ENCODE assay signal across 8 cellular contexts in genomic region chr1:39204441-39205081, GRCh38. TPM values are rescaled to one million over a fixed set of nuclear protein-coding genes. Genes with fewer than 3 reads are reported as not detected.
DNase-seq lines count a peak whose midpoint lies in the region; ATAC-seq and TF ChIP-seq lines count a peak whose summit lies in the region.

Gene MACF1, plus strand, starts transcription at chr1:39204695. Its CDS starts 328 bp downstream, at chr1:39205023.

- H3K27ac Mint-ChIP-seq in activated CD8-positive, alpha-beta T cell treated with anti-CD3 and anti-CD28 coated beads, Interleukin-2, amount 10 ng/mL, durations not matched to agents 7 days and 5 days, result peak within 1 kb of the TSS; percentile 93

- H3K27me3 ChIP-seq in testis, result no peaks in the 10 kb centered on the region

- peak in 2 of 3 experiments; percentile 22 to 57 for TF ChIP-seq CTCF in testis (IDR thresholded peaks at IDR 0.05)

- H3K4me1 Mint-ChIP-seq in activated CD8-positive, alpha-beta T cell treated with anti-CD3 and anti-CD28 coated beads, Interleukin-2, amount 10 ng/mL, durations not matched to agents 7 days and 5 days (ENCODE audit: low read depth), result peaks cover 53% of the 10 kb centered on the region

- peaks cover 10% of the 10 kb centered on the region for H3K36me3 Mint-ChIP-seq in activated CD8-positive, alpha-beta T cell treated with anti-CD3 and anti-CD28 coated beads, Interleukin-2, amount 10 ng/mL, durations not matched to agents 7 days and 5 days (ENCODE audit: low read depth)

- CTCF ChIA-PET in activated CD8-positive, alpha-beta T cell treated with anti-CD3 and anti-CD28 coated beads, Interleukin-2, amount 10 ng/mL, durations not matched to agents 7 days and 5 days (lab: Charles Lee), result interaction anchor here (0.7 to 22.8 kb wide), 12 partner anchors 7 to 128 kb away, joined by 3 to 540 read pairs (median 4); no protein-coding TSS in a partner anchor

- no peak for TF ChIP-seq POLR2A in testis (IDR thresholded peaks at IDR 0.05)

- DNase-seq in G401 (ENCODE audit: low spot score), result peak; percentile 30
- DNase-seq in M059J (ENCODE audit: low read depth), result peak; percentile 97
- DNase-seq in activated CD8-positive, alpha-beta T cell treated with anti-CD3 and anti-CD28 coated beads, Interleukin-2, amount 10 ng/mL, durations not matched to agents 7 days and 5 days, result peak; percentile 58
- DNase-seq in epithelial cell of prostate (ENCODE audit: low read depth, low spot score), result no peak
- peak; percentile 47 for DNase-seq in midbrain (lab: John Stamatoyannopoulos, UW)
- peak; percentile 76 for DNase-seq in testis
- no peak for DNase-seq in activated gamma-delta T cell treated with Interleukin-2 at 50 U/mL for 16 hours
- DNase-seq in NK-92 (lab: John Stamatoyannopoulos, UW; ENCODE audit: unreplicated experiment), result no peak

- H3K4me3 ChIP-seq in testis, result peak within 1 kb of the TSS; percentile 8 to 27

- ATAC-seq in activated CD8-positive, alpha-beta T cell treated with anti-CD3 and anti-CD28 coated beads, Interleukin-2, amount 10 ng/mL, durations not matched to agents 7 days and 5 days, result peak; percentile 61

- peak within 1 kb of the TSS; percentile 93 for H3K4me3 Mint-ChIP-seq in activated CD8-positive, alpha-beta T cell treated with anti-CD3 and anti-CD28 coated beads, Interleukin-2, amount 10 ng/mL, durations not matched to agents 7 days and 5 days

- WGBS in testis, 2 donors, result 28 to 31% methylated on average over 9 of the region's 9 CpGs

- in situ Hi-C loops in G401 (cut with HindIII; ENCODE audit: low sequenced_read_pairs), result no loop called here

- intact Hi-C loops in testis (cut with DNase I; ENCODE audit: low total_unique reads), result loop anchor here (10.0 kb wide), 1 partner anchor 50 kb away; no protein-coding TSS in a partner anchor

- H3K36me3 ChIP-seq in testis (ENCODE audit: low read depth, missing control alignments), result no peaks in the 10 kb centered on the region

- H3K4me1 ChIP-seq in testis, result peaks cover 29% of the 10 kb centered on the region

- no peaks in the 10 kb centered on the region for H3K9me3 ChIP-seq in testis

- POLR2A ChIA-PET in activated CD8-positive, alpha-beta T cell treated with anti-CD3 and anti-CD28 coated beads, Interleukin-2, amount 10 ng/mL, durations not matched to agents 7 days and 5 days (lab: Charles Lee), result interaction anchor here (0.6 to 4.9 kb wide), 19 partner anchors 7 to 1611 kb away, joined by 3 to 121 read pairs (median 5); partner anchors contain the start of genes NDUFS5 and PABPC4

- H3K27ac ChIP-seq in epithelial cell of prostate (peak within 1 kb of the TSS; percentile 76), testis (peak within 1 kb of the TSS; percentile 87 to 92)

- no peaks in the 10 kb centered on the region for H3K27me3 Mint-ChIP-seq in activated CD8-positive, alpha-beta T cell treated with anti-CD3 and anti-CD28 coated beads, Interleukin-2, amount 10 ng/mL, durations not matched to agents 7 days and 5 days (ENCODE audit: low read depth)

- H3K9me3 Mint-ChIP-seq in activated CD8-positive, alpha-beta T cell treated with anti-CD3 and anti-CD28 coated beads, Interleukin-2, amount 10 ng/mL, durations not matched to agents 7 days and 5 days (ENCODE audit: insufficient read depth), result peaks cover 3% of the 10 kb centered on the region

RNA-seq across cellular contexts. Expression of gene MACF1, which starts in this region (rescaled TPM):
- 89.7 and 134 TPM in 2 replicates for total RNA-seq in G401 (2014; rRNA removed; shearing (Covaris generic))
- total RNA-seq in M059J (2014; rRNA removed; shearing (Covaris generic)), result 60.0 and 113 TPM in 2 replicates
- 100 to 1,000 TPM; 353 to 366 TPM for total RNA-seq in activated CD8-positive, alpha-beta T cell treated with anti-CD3 and anti-CD28 coated beads, Interleukin-2, amount 10 ng/mL, durations not matched to agents 7 days and 5 days
- 100 to 1,000 TPM; 422 to 494 TPM for total RNA-seq in testis
- 136 TPM for polyA plus RNA-seq in testis (ENCODE audit: insufficient read depth, low read depth, low replicate concordance)

Comparison
In these comparisons a context has a peak if more than half of its experiments do, and no peak if none do; other contexts are left out.
1. DNase-seq: peak in G401 (single experiment), M059J (single experiment), activated CD8-positive, alpha-beta T cell treated with anti-CD3 and anti-CD28 coated beads, Interleukin-2, amount 10 ng/mL, durations not matched to agents 7 days and 5 days (single experiment), midbrain (single experiment) and testis (single experiment); none in epithelial cell of prostate (single experiment), activated gamma-delta T cell treated with Interleukin-2 at 50 U/mL for 16 hours (single experiment) and NK-92 (single experiment).